8 cellular contexts compared by ENCODE assay signal in the genomic region with DNA sequence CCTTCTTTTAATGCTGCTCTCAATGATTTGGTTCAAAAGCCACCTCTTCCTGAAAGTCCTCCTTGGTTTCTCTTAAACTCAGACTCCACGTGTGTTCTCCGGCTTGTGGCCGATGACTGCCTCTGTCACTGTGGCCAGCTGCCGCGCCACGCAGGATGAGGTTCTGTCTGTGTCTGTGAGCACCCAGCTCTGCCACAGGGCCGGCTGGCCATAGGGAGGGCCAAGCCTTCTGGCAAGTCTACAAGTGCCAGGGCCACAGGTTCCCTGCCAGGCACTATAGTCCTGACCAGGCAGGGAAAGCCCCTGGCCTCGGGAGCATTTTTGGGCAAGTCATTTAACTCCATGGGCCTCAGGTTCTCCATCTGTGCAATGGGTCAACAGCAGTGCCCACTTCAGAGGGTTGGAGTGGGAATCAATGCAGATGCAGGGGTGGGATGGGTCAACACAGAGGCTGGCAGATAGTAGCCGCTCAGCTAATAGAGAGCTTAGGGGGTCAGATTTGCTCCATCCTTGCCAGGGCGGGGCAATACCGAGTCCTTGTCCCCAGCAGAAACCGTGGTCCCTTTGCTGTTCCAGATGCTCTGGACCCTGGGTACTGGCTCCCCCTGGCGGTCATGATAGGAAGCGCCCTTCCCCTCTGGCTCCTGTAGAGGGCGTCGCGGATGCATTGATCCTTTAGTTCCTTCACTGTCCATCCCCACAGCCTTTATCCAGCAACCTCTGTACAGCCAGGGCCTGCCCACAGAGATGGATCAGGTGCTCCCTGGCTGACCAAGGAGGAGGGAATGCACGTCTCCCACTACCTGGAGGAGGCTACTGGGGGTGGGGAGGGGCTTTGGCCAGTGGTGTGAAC. TPM values are rescaled to one million over a fixed set of nuclear protein-coding genes. Genes with fewer than 3 reads are reported as not detected.
DNase-seq lines count a peak whose midpoint lies in the region; ATAC-seq and TF ChIP-seq lines count a peak whose summit lies in the region.

No MANE protein-coding gene starts in this region.

- no peaks in the 10 kb centered on the region for H3K4me1 ChIP-seq in mucosa of descending colon (ENCODE audit: low read depth)

- peak; percentile 99 for TF ChIP-seq CTCF in mucosa of descending colon (IDR thresholded peaks at IDR 0.05)

- H3K36me3 Mint-ChIP-seq in activated CD8-positive, alpha-beta memory T cell treated with anti-CD3 and anti-CD28 coated beads, Interleukin-2, amount 10 ng/mL, durations not matched to agents 7 days and 5 days: no peaks in the 10 kb centered on the region

- no peak overlapping the region for H3K4me3 ChIP-seq in mucosa of descending colon

- H3K27me3 Mint-ChIP-seq in activated CD8-positive, alpha-beta memory T cell treated with anti-CD3 and anti-CD28 coated beads, Interleukin-2, amount 10 ng/mL, durations not matched to agents 7 days and 5 days: no peaks in the 10 kb centered on the region

- intact Hi-C loops in mucosa of descending colon (cut with DNase I, micrococcal nuclease): loop anchor here in 1 of 2 donors (5.0 kb wide), 1 partner anchor 57 kb away; no protein-coding TSS in a partner anchor

- ATAC-seq in GM18505 (IDR thresholded peaks at IDR 0.05; ENCODE audit: unreplicated experiment) (peak; percentile 53), mucosa of descending colon (peak; percentile 96)
- ATAC-seq in activated CD8-positive, alpha-beta memory T cell treated with anti-CD3 and anti-CD28 coated beads, Interleukin-2, amount 10 ng/mL, durations not matched to agents 7 days and 5 days: peak; percentile 83

- peak overlapping the region; percentile 71 for H3K27ac Mint-ChIP-seq in activated CD8-positive, alpha-beta memory T cell treated with anti-CD3 and anti-CD28 coated beads, Interleukin-2, amount 10 ng/mL, durations not matched to agents 7 days and 5 days

- CTCF ChIA-PET in activated CD8-positive, alpha-beta memory T cell treated with anti-CD3 and anti-CD28 coated beads, Interleukin-2, amount 10 ng/mL, durations not matched to agents 7 days and 5 days (lab: Charles Lee): interaction anchor here (0.6 to 11.1 kb wide), 28 partner anchors 10 to 210 kb away, joined by 3 to 559 read pairs (median 5); a partner anchor contains a TSS

- TF ChIP-seq POLR2A in GM18505 (IDR thresholded peaks at IDR 0.05; ENCODE audit: borderline replicate concordance, extremely low read depth, insufficient read depth, insufficient read length): no peak

- peaks cover 45% of the 10 kb centered on the region for H3K4me1 Mint-ChIP-seq in activated CD8-positive, alpha-beta memory T cell treated with anti-CD3 and anti-CD28 coated beads, Interleukin-2, amount 10 ng/mL, durations not matched to agents 7 days and 5 days

- no peaks in the 10 kb centered on the region for H3K9me3 ChIP-seq in mucosa of descending colon

- no peaks in the 10 kb centered on the region for H3K9me3 Mint-ChIP-seq in activated CD8-positive, alpha-beta memory T cell treated with anti-CD3 and anti-CD28 coated beads, Interleukin-2, amount 10 ng/mL, durations not matched to agents 7 days and 5 days (ENCODE audit: low read depth)

- no peaks in the 10 kb centered on the region for H3K36me3 ChIP-seq in mucosa of descending colon (ENCODE audit: low read depth)

- no peak overlapping the region for H3K4me3 Mint-ChIP-seq in activated CD8-positive, alpha-beta memory T cell treated with anti-CD3 and anti-CD28 coated beads, Interleukin-2, amount 10 ng/mL, durations not matched to agents 7 days and 5 days

- peak; percentile 95 for DNase-seq in 8988T
- peak; percentile 56 for DNase-seq in HS-5 (ENCODE audit: low read depth)
- DNase-seq in NOMO-1 treated with dmso at 0.1 percent for 144 hours (lab: John Stamatoyannopoulos, UW; ENCODE audit: unreplicated experiment): peak; percentile 70
- DNase-seq in activated CD8-positive, alpha-beta memory T cell treated with anti-CD3 and anti-CD28 coated beads, Interleukin-2, amount 10 ng/mL, durations not matched to agents 7 days and 5 days: peak; percentile 93
- peak; percentile 96 for DNase-seq in epidermal melanocyte (ENCODE audit: insufficient read length, low spot score)
- peak; percentile 81 to 91 (median 91) for DNase-seq in mucosa of descending colon
- DNase-seq in stimulated activated CD8-positive, alpha-beta memory T cell treated with anti-CD3 and anti-CD28 coated beads, Interleukin-4, amount 100 ng/mL, for 48 hours: peak; percentile 95

RNA-seq across cellular contexts. Expression of a gene that starts 19.3 kb away (rescaled TPM):
- total RNA-seq in activated CD8-positive, alpha-beta memory T cell treated with anti-CD3 and anti-CD28 coated beads, Interleukin-2, amount 10 ng/mL, durations not matched to agents 7 days and 5 days: not detected
- 1 to 10 TPM in 2 of 3 donors, under 1 TPM in 1; 0.84 to 3.4 (median 1.8) TPM for total RNA-seq in mucosa of descending colon

RNA-seq across cellular contexts. Expression of a gene that starts 20.4 kb away (rescaled TPM):
- 10 to 100 TPM in 1 of 2 experiments, 1 to 10 TPM in 1; 7.3 to 19.9 TPM for total RNA-seq in activated CD8-positive, alpha-beta memory T cell treated with anti-CD3 and anti-CD28 coated beads, Interleukin-2, amount 10 ng/mL, durations not matched to agents 7 days and 5 days
- 100 to 1,000 TPM in 1 of 3 donors, 10 to 100 TPM in 2; 37.0 to 104 (median 98.4) TPM for total RNA-seq in mucosa of descending colon

RNA-seq across cellular contexts. Expression of a gene that starts 45.8 kb away (rescaled TPM):
- total RNA-seq in activated CD8-positive, alpha-beta memory T cell treated with anti-CD3 and anti-CD28 coated beads, Interleukin-2, amount 10 ng/mL, durations not matched to agents 7 days and 5 days: not detected
- total RNA-seq in mucosa of descending colon: not detected
